ENCODE assay signal across 14 cellular contexts in the genomic region with DNA sequence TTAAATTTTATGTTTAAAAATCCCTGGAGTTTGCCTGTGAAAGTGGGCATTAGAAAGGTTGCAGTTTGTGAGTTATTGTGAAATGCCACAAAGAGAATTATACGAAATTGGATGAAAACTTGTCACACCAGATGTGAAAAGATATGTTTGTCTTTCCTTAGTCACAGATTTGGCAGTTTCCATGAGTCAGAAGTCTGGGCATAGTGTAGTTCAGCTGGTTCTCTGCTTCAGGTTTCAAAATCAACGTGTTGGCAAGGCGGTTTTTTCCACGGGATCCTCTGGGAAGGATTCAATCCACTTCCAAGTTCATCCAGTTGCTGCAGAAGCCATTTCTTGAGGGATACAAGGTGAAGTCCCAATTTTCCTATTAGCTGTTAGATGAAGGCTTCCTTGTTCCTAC.
A peak's percentile ranks its signal among the peaks of the same experiment; 100 is the strongest.
DNase-seq lines count a peak whose midpoint lies in the region; ATAC-seq and TF ChIP-seq lines count a peak whose summit lies in the region.
"Had no signal": no experiment of that assay in that cellular context is flagged by ENCODE, and none has a peak within 500 bp of the region (broad histone marks: within the 10 kb centered on the region; RNA-seq: fewer than 3 reads in every experiment).

No MANE protein-coding gene starts in this region.

- no peak overlapping the region for H3K27ac Mint-ChIP-seq in activated naive CD8-positive, alpha-beta T cell treated with anti-CD3 and anti-CD28 coated beads for 36 hours
- no peak overlapping the region for H3K27ac Mint-ChIP-seq in type B pancreatic cell
- H3K27ac Mint-ChIP-seq: mesothelial cell of epicardium; stimulated activated effector memory CD8-positive, alpha-beta T cell treated with anti-CD3 and anti-CD28 coated beads, Interleukin-12 subunit alpha, Interleukin-12 subunit beta, amount 100 ng/mL, for 72 hours had no signal

- H3K36me3 Mint-ChIP-seq in activated naive CD8-positive, alpha-beta T cell treated with anti-CD3 and anti-CD28 coated beads for 36 hours: no peaks in the 10 kb centered on the region
- no peaks in the 10 kb centered on the region for H3K36me3 Mint-ChIP-seq in type B pancreatic cell
- H3K36me3 Mint-ChIP-seq: mesothelial cell of epicardium; stimulated activated effector memory CD8-positive, alpha-beta T cell treated with anti-CD3 and anti-CD28 coated beads, Interleukin-12 subunit alpha, Interleukin-12 subunit beta, amount 100 ng/mL, for 72 hours had no signal

- no peaks in the 10 kb centered on the region for H3K27me3 Mint-ChIP-seq in activated naive CD8-positive, alpha-beta T cell treated with anti-CD3 and anti-CD28 coated beads for 36 hours
- H3K27me3 Mint-ChIP-seq in type B pancreatic cell: no peaks in the 10 kb centered on the region

- peaks cover 4% of the 10 kb centered on the region for H3K9me3 Mint-ChIP-seq in activated naive CD8-positive, alpha-beta T cell treated with anti-CD3 and anti-CD28 coated beads for 36 hours
- H3K9me3 Mint-ChIP-seq in type B pancreatic cell: peaks cover 4% of the 10 kb centered on the region

- no peak overlapping the region for H3K4me3 Mint-ChIP-seq in activated naive CD8-positive, alpha-beta T cell treated with anti-CD3 and anti-CD28 coated beads for 36 hours
- no peak overlapping the region for H3K4me3 Mint-ChIP-seq in type B pancreatic cell
- H3K4me3 Mint-ChIP-seq: activated T-cell treated with anti-CD3 and anti-CD28 coated beads, Interleukin-2, amount 50 U/mL, for 4 hours; mesothelial cell of epicardium; stimulated activated effector memory CD8-positive, alpha-beta T cell treated with anti-CD3 and anti-CD28 coated beads, Interleukin-12 subunit alpha, Interleukin-12 subunit beta, amount 100 ng/mL, for 72 hours had no signal

- no peak for ATAC-seq in GM18909 (IDR thresholded peaks at IDR 0.05; ENCODE audit: poor library complexity, unreplicated experiment)
- ATAC-seq: activated T-cell treated with anti-CD3 and anti-CD28 coated beads, Interleukin-2, amount 50 U/mL, for 4 hours; stimulated activated effector memory CD8-positive, alpha-beta T cell treated with anti-CD3 and anti-CD28 coated beads, Interleukin-12 subunit alpha, Interleukin-12 subunit beta, amount 100 ng/mL, for 72 hours had no signal

- H3K27me3 ChIP-seq in spleen (replicated peaks in 1 of 7): no peaks in the 10 kb centered on the region

- DNase-seq in AG09309 (ENCODE audit: low read depth) (peak; percentile 67), HPDE6-E6E7 (ENCODE audit: extremely low spot score) (peak; percentile 58), astrocyte of the hippocampus (ENCODE audit: low read depth, low spot score) (peak; percentile 60), hepatic stellate cell (ENCODE audit: low spot score) (peak; percentile 4), type B pancreatic cell (ENCODE audit: extremely low spot score, unreplicated experiment) (no peak), spleen (no peak)
- no peak for DNase-seq in activated naive CD8-positive, alpha-beta T cell treated with anti-CD3 and anti-CD28 coated beads for 36 hours
- DNase-seq: activated T-cell treated with anti-CD3 and anti-CD28 coated beads, Interleukin-2, amount 50 U/mL, for 4 hours; Karpas-422; NCI-H2081 treated with DMSO at 0.1 percent for 48 hours; stimulated activated CD4-positive, alpha-beta T cell treated with anti-CD3 and anti-CD28 coated beads, Interleukin-2, amount 100 ng/mL, for 48 hours had no signal

- 78 to 91% (median 86%) methylated on average over 4 of the region's 4 CpGs for WGBS in spleen, 5 donors

- H3K9me3 ChIP-seq in spleen: peaks cover 0 to 8% (median 0%) of the 10 kb centered on the region in 8 donors

- H3K4me3 ChIP-seq in AG09309 (ENCODE audit: control insufficient read depth, low read depth, low read length) (no peak overlapping the region), spleen (no peak overlapping the region)

- H3K27ac ChIP-seq in spleen: no peak overlapping the region

- TF ChIP-seq CTCF in AG09309 (IDR thresholded peaks at IDR 0.05; ENCODE audit: control insufficient read depth, insufficient read depth, low read depth, low read length, missing control alignments) (no peak), type B pancreatic cell (conservative IDR thresholded peaks at IDR 0.05) (no peak), spleen (IDR thresholded peaks at IDR 0.05 in 8 of 11, conservative IDR thresholded peaks at IDR 0.05 in 3 of 11) (no peak)

- no peaks in the 10 kb centered on the region for H3K4me1 Mint-ChIP-seq in activated naive CD8-positive, alpha-beta T cell treated with anti-CD3 and anti-CD28 coated beads for 36 hours
- H3K4me1 Mint-ChIP-seq in type B pancreatic cell (ENCODE audit: unreplicated experiment): no peaks in the 10 kb centered on the region
- H3K4me1 Mint-ChIP-seq: mesothelial cell of epicardium; stimulated activated effector memory CD8-positive, alpha-beta T cell treated with anti-CD3 and anti-CD28 coated beads, Interleukin-12 subunit alpha, Interleukin-12 subunit beta, amount 100 ng/mL, for 72 hours had no signal

- H3K4me1 ChIP-seq in spleen: no peaks in the 10 kb centered on the region

- intact Hi-C loops in spleen (cut with DNase I; ENCODE audit: low total_unique reads): no loop called here

- no peak for TF ChIP-seq POLR2A in spleen (IDR thresholded peaks at IDR 0.05)

- no peaks in the 10 kb centered on the region for H3K36me3 ChIP-seq in spleen

Comparison
In these comparisons a context has a peak if more than half of its experiments do, and no peak if none do; other contexts are left out.
1. DNase-seq: peak in AG09309 (single experiment), HPDE6-E6E7 (single experiment), astrocyte of the hippocampus (single experiment) and hepatic stellate cell (single experiment); none in activated naive CD8-positive, alpha-beta T cell treated with anti-CD3 and anti-CD28 coated beads for 36 hours (single experiment), type B pancreatic cell (single experiment) and spleen (single experiment).